18 cellular contexts compared by ENCODE assay signal in the genomic region with DNA sequence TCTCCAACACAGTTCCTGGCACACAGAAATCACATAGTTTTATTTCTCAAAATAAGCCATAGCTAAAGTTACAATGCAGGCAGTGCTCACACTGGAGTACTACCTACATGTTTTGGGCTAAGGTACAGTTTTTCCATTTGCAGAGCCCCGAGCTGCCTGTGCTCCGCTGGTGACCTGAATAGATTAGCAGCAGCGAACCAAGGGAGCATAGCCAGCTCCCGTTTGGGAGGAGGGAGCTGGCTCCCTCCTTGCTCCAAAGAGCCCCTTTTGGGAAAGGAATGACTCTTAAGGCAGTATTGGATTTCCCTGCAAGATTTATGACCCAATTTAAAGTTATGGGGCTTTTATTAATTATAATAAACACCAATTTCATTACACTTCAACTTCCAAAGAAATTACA.
A peak's percentile ranks its signal among the peaks of the same experiment; 100 is the strongest.
DNase-seq lines count a peak whose midpoint lies in the region; ATAC-seq and TF ChIP-seq lines count a peak whose summit lies in the region.
"Had no signal": no experiment of that assay in that cellular context is flagged by ENCODE, and none has a peak within 500 bp of the region (broad histone marks: within the 10 kb centered on the region; RNA-seq: fewer than 3 reads in every experiment).

No MANE protein-coding gene starts in this region.

- H3F3A ChIP-seq in PC-3 (ENCODE audit: low read length, unreplicated experiment) = no peaks in the 10 kb centered on the region

- no peak overlapping the region for H3K4me3 Mint-ChIP-seq in WTC11
- H3K4me3 Mint-ChIP-seq: CD14-positive monocyte; CD4-positive, alpha-beta memory T cell; IgD-negative memory B cell had no signal

- DNase-seq in NCI-H82 (lab: John Stamatoyannopoulos, UW) (peak; percentile 8), NCI-H82 treated with DMSO at 0.1 percent for 48 hours (lab: John Stamatoyannopoulos, UW; ENCODE audit: unreplicated experiment) (no peak), WTC11 (ENCODE audit: low spot score) (no peak), cerebellum (ENCODE audit: low spot score) (peak; percentile 7), renal cortical epithelial cell (ENCODE audit: low read depth) (peak; percentile 6), PC-3 (no peak)
- no peak for DNase-seq in activated effector memory CD4-positive, alpha-beta T cell treated with Interleukin-2 at 50 U/mL for 16 hours
- DNase-seq: 8988T; CD4-positive, alpha-beta memory T cell; DMS153; DND-41; EL; GM23248; HCEC 1CT had no signal

- CTCF ChIA-PET in WTC11 (lab: Charles Lee) = no interaction called here
- CTCF ChIA-PET in PC-3 (lab: Charles Lee) = no interaction called here

- H4K20me1 ChIP-seq in PC-3 (ENCODE audit: low read length) = no peaks in the 10 kb centered on the region
- H4K20me1 ChIP-seq: BLaER1 had no signal

- H3K4me1 ChIP-seq in PC-3 (ENCODE audit: insufficient read depth, low read length) = no peaks in the 10 kb centered on the region

- ATAC-seq in WTC11 (peak; percentile 46; the same call in 1 of the 2 replicates), GM21529 (IDR thresholded peaks at IDR 0.05; ENCODE audit: unreplicated experiment) (no peak), PC-3 (no peak)

- peaks cover 5% of the 10 kb centered on the region for H3K27me3 Mint-ChIP-seq in WTC11 (ENCODE audit: low read depth)

- no peaks in the 10 kb centered on the region for H3K27me3 ChIP-seq in PC-3 (ENCODE audit: low read length)
- H3K27me3 ChIP-seq: BLaER1 had no signal

- H3K79me2 ChIP-seq in PC-3 (ENCODE audit: low read length) = no peaks in the 10 kb centered on the region

- H3K36me3 Mint-ChIP-seq in WTC11 = no peaks in the 10 kb centered on the region
- H3K36me3 Mint-ChIP-seq: CD14-positive monocyte; CD4-positive, alpha-beta memory T cell; IgD-negative memory B cell had no signal

- no peak overlapping the region for H3K4me3 ChIP-seq in PC-3 (ENCODE audit: low read length)
- H3K4me3 ChIP-seq: BLaER1, GM23248 had no signal

- H2AFZ ChIP-seq in PC-3 (ENCODE audit: low read length) = no peak overlapping the region
- H2AFZ ChIP-seq: GM23248 had no signal

- intact Hi-C loops in PC-3 (cut with micrococcal nuclease) = no loop called here

- H3K9ac ChIP-seq in PC-3 (ENCODE audit: low read length) = no peak overlapping the region
- H3K9ac ChIP-seq: BLaER1, GM23248 had no signal

- H3K27ac ChIP-seq in PC-3 (ENCODE audit: low read length) = no peak overlapping the region
- H3K27ac ChIP-seq: BLaER1, GM23248 had no signal

- POLR2A ChIA-PET in WTC11 (lab: Charles Lee) = no interaction called here
- POLR2A ChIA-PET in PC-3 (lab: Charles Lee; ENCODE audit: unreplicated experiment) = no interaction called here

- H3K4me1 Mint-ChIP-seq in WTC11 = peaks cover 31% of the 10 kb centered on the region
- H3K4me1 Mint-ChIP-seq: CD14-positive monocyte; CD4-positive, alpha-beta memory T cell; IgD-negative memory B cell had no signal

- no peaks in the 10 kb centered on the region for H3K9me3 Mint-ChIP-seq in WTC11
- H3K9me3 Mint-ChIP-seq: CD4-positive, alpha-beta memory T cell; IgD-negative memory B cell had no signal

- no peak overlapping the region for H3K27ac Mint-ChIP-seq in WTC11
- H3K27ac Mint-ChIP-seq: CD4-positive, alpha-beta memory T cell; IgD-negative memory B cell had no signal

- TF ChIP-seq CTCF in WTC11 (IDR thresholded peaks at IDR 0.05) (no peak), PC-3 (conservative IDR thresholded peaks at IDR 0.05; ENCODE audit: low read depth, low read length) (no peak)

- no peaks in the 10 kb centered on the region for H3K36me3 ChIP-seq in PC-3 (ENCODE audit: low read depth, low read length)
- H3K36me3 ChIP-seq: BLaER1 had no signal

- no peaks in the 10 kb centered on the region for H3K9me2 ChIP-seq in PC-3 (replicated peaks; ENCODE audit: low read length)

- H3K9me3 ChIP-seq in PC-3 (ENCODE audit: low read length) = no peaks in the 10 kb centered on the region
- H3K9me3 ChIP-seq: BLaER1 had no signal

- H3K4me2 ChIP-seq in PC-3 (ENCODE audit: low read length) = no peak overlapping the region
- H3K4me2 ChIP-seq: BLaER1 had no signal

- BruUV-seq in PC-3 (replicated peaks; lab: Mats Ljungman, UMichigan) = no TSS peak

TF ChIP-seq in WTC11, 78 proteins besides CTCF, POLR2A, EP300 and RAD21:
- no peak for TF ChIP-seq SMAD3 (CRISPR knock-in tag; IDR thresholded peaks at IDR 0.05; ENCODE audit: borderline replicate concordance)
- TF ChIP-seq NFE2L1 (CRISPR knock-in tag; IDR thresholded peaks at IDR 0.05) = no peak
- TF ChIP-seq, protein P1, sequence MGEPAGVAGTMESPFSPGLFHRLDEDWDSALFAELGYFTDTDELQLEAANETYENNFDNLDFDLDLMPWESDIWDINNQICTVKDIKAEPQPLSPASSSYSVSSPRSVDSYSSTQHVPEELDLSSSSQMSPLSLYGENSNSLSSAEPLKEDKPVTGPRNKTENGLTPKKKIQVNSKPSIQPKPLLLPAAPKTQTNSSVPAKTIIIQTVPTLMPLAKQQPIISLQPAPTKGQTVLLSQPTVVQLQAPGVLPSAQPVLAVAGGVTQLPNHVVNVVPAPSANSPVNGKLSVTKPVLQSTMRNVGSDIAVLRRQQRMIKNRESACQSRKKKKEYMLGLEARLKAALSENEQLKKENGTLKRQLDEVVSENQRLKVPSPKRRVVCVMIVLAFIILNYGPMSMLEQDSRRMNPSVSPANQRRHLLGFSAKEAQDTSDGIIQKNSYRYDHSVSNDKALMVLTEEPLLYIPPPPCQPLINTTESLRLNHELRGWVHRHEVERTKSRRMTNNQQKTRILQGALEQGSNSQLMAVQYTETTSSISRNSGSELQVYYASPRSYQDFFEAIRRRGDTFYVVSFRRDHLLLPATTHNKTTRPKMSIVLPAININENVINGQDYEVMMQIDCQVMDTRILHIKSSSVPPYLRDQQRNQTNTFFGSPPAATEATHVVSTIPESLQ (CRISPR knock-in tag; IDR thresholded peaks at IDR 0.05) = no peak
- TF ChIP-seq, protein P2, sequence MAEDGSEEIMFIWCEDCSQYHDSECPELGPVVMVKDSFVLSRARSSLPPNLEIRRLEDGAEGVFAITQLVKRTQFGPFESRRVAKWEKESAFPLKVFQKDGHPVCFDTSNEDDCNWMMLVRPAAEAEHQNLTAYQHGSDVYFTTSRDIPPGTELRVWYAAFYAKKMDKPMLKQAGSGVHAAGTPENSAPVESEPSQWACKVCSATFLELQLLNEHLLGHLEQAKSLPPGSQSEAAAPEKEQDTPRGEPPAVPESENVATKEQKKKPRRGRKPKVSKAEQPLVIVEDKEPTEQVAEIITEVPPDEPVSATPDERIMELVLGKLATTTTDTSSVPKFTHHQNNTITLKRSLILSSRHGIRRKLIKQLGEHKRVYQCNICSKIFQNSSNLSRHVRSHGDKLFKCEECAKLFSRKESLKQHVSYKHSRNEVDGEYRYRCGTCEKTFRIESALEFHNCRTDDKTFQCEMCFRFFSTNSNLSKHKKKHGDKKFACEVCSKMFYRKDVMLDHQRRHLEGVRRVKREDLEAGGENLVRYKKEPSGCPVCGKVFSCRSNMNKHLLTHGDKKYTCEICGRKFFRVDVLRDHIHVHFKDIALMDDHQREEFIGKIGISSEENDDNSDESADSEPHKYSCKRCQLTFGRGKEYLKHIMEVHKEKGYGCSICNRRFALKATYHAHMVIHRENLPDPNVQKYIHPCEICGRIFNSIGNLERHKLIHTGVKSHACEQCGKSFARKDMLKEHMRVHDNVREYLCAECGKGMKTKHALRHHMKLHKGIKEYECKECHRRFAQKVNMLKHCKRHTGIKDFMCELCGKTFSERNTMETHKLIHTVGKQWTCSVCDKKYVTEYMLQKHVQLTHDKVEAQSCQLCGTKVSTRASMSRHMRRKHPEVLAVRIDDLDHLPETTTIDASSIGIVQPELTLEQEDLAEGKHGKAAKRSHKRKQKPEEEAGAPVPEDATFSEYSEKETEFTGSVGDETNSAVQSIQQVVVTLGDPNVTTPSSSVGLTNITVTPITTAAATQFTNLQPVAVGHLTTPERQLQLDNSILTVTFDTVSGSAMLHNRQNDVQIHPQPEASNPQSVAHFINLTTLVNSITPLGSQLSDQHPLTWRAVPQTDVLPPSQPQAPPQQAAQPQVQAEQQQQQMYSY (CRISPR knock-in tag; IDR thresholded peaks at IDR 0.05) = no peak
- no peak for TF ChIP-seq E2F4 (CRISPR knock-in tag; IDR thresholded peaks at IDR 0.05; ENCODE audit: borderline replicate concordance, low read depth)
- TF ChIP-seq ZNF396 (CRISPR knock-in tag; IDR thresholded peaks at IDR 0.05; ENCODE audit: borderline replicate concordance) = no peak
- TF ChIP-seq OVOL2 (CRISPR knock-in tag; IDR thresholded peaks at IDR 0.05; ENCODE audit: borderline replicate concordance) = no peak
- TF ChIP-seq SOX15 (CRISPR knock-in tag; IDR thresholded peaks at IDR 0.05) = no peak
- TF ChIP-seq ESRRA (CRISPR knock-in tag; IDR thresholded peaks at IDR 0.05; ENCODE audit: borderline replicate concordance) = no peak
- no peak for TF ChIP-seq RELA (CRISPR knock-in tag; IDR thresholded peaks at IDR 0.05; ENCODE audit: borderline replicate concordance)
TF ChIP-seq in WTC11: peak in this region for 0.

Comparison
In these comparisons a context has a peak if more than half of its experiments do, and no peak if none do; other contexts are left out.
1. DNase-seq: peak in NCI-H82 (single experiment), cerebellum (single experiment) and renal cortical epithelial cell (single experiment); none in NCI-H82 treated with DMSO at 0.1 percent for 48 hours (single experiment), WTC11 (single experiment), activated effector memory CD4-positive, alpha-beta T cell treated with Interleukin-2 at 50 U/mL for 16 hours (single experiment) and PC-3 (single experiment).